In genomic region chr2:60549250-60550150, GRCh38 we compare ENCODE assay signal across 8 cellular contexts. TPM values are rescaled to one million over a fixed set of nuclear protein-coding genes. Genes with fewer than 3 reads are reported as not detected.
DNase-seq lines count a peak whose midpoint lies in the region; ATAC-seq and TF ChIP-seq lines count a peak whose summit lies in the region.

No MANE protein-coding gene starts in this region.

- H3F3A ChIP-seq in MM.1S (ENCODE audit: insufficient read depth, low read length), result peaks cover 21% of the 10 kb centered on the region

- H3K4me1 ChIP-seq in MM.1S (ENCODE audit: low read length), result 0 out of 2 replicates have a peak, but pooled peaks cover 8% of the 10 kb centered on the region
- H3K4me1 ChIP-seq in adipocyte (ENCODE audit: control insufficient read depth, insufficient read depth, low read length), result peaks cover 14% of the 10 kb centered on the region
- H3K4me1 ChIP-seq in iPS-20b (ENCODE audit: insufficient read depth, low read length), result peaks cover 22% of the 10 kb centered on the region

- H3K9me3 ChIP-seq in CD4-positive, alpha-beta T cell (ENCODE audit: control insufficient read depth, low read length), result no peaks in the 10 kb centered on the region
- H3K9me3 ChIP-seq in MM.1S (replicated peaks; ENCODE audit: insufficient read depth, low read length) (no peaks in the 10 kb centered on the region), adipocyte (ENCODE audit: control insufficient read depth, low read length) (no peaks in the 10 kb centered on the region), iPS-20b (ENCODE audit: insufficient read depth, low read depth, low read length) (no peaks in the 10 kb centered on the region)

- TF ChIP-seq CTCF in CD4-positive, alpha-beta T cell (IDR thresholded peaks at IDR 0.05), result no peak
- no peak for TF ChIP-seq CTCF in MM.1S (IDR thresholded peaks at IDR 0.05; ENCODE audit: low read length)

- peak overlapping the region; percentile 53 for H3K27ac ChIP-seq in CD4-positive, alpha-beta T cell (ENCODE audit: low read depth, low read length)
- H3K27ac ChIP-seq in MM.1S (ENCODE audit: low read length) (peak overlapping the region; percentile 49; the same call in 1 of the 2 replicates), iPS-20b (ENCODE audit: low read length) (peak overlapping the region; percentile 81)

- H3K4me3 ChIP-seq in MM.1S (ENCODE audit: low read length) (peak overlapping the region; percentile 91), adipocyte (ENCODE audit: low read length) (peak overlapping the region; percentile 87), iPS-20b (ENCODE audit: low read length) (peak overlapping the region; percentile 76)

- peaks cover 8% of the 10 kb centered on the region for H3K36me3 Mint-ChIP-seq in CD4-positive, alpha-beta T cell (ENCODE audit: low read depth)
- peaks cover 40% of the 10 kb centered on the region for H3K36me3 Mint-ChIP-seq in stimulated activated memory B cell treated with anti-CD40 and anti-IgM and Interleukin-4, amounts not matched to agents 10 μg/mL and 1 μg/mL and 100 μg/mL, for 72 hours

- no peaks in the 10 kb centered on the region for H3K36me3 ChIP-seq in MM.1S (replicated peaks; ENCODE audit: insufficient read depth, low read length)
- H3K36me3 ChIP-seq in adipocyte (ENCODE audit: control insufficient read depth, insufficient read depth, low read length, severe bottlenecking), result no peaks in the 10 kb centered on the region
- peaks cover 28% of the 10 kb centered on the region for H3K36me3 ChIP-seq in iPS-20b (ENCODE audit: insufficient read depth, low read depth, low read length)

- H3K27me3 Mint-ChIP-seq in CD4-positive, alpha-beta T cell, result peaks cover 81% of the 10 kb centered on the region
- H3K27me3 Mint-ChIP-seq in stimulated activated memory B cell treated with anti-CD40 and anti-IgM and Interleukin-4, amounts not matched to agents 10 μg/mL and 1 μg/mL and 100 μg/mL, for 72 hours, result no peaks in the 10 kb centered on the region

- ATAC-seq in CD4-positive, alpha-beta T cell (ENCODE audit: poor library complexity), result peak; percentile 4
- ATAC-seq in GM18907 (IDR thresholded peaks at IDR 0.05; ENCODE audit: unreplicated experiment) (peak; percentile 9), HG03097 (IDR thresholded peaks at IDR 0.05; ENCODE audit: low FRiP score, unreplicated experiment) (no peak)
- peak; percentile 9 for ATAC-seq in stimulated activated memory B cell treated with anti-CD40 and anti-IgM and Interleukin-4, amounts not matched to agents 10 μg/mL and 1 μg/mL and 100 μg/mL, for 72 hours

- H3K9me2 ChIP-seq in MM.1S (replicated peaks; ENCODE audit: insufficient read depth, low read length), result no peaks in the 10 kb centered on the region

- H4K20me1 ChIP-seq in MM.1S (ENCODE audit: insufficient read depth, low read length), result no peaks in the 10 kb centered on the region

- peak overlapping the region; percentile 89 for H2AFZ ChIP-seq in MM.1S (ENCODE audit: low read length)

- no peaks in the 10 kb centered on the region for H3K9me3 Mint-ChIP-seq in CD4-positive, alpha-beta T cell
- no peaks in the 10 kb centered on the region for H3K9me3 Mint-ChIP-seq in stimulated activated memory B cell treated with anti-CD40 and anti-IgM and Interleukin-4, amounts not matched to agents 10 μg/mL and 1 μg/mL and 100 μg/mL, for 72 hours

- peak overlapping the region; percentile 86 for H3K27ac Mint-ChIP-seq in CD4-positive, alpha-beta T cell
- H3K27ac Mint-ChIP-seq in stimulated activated memory B cell treated with anti-CD40 and anti-IgM and Interleukin-4, amounts not matched to agents 10 μg/mL and 1 μg/mL and 100 μg/mL, for 72 hours, result peak overlapping the region; percentile 90

- H3K4me1 Mint-ChIP-seq in CD4-positive, alpha-beta T cell (ENCODE audit: low read depth), result peaks cover 39% of the 10 kb centered on the region
- H3K4me1 Mint-ChIP-seq in stimulated activated memory B cell treated with anti-CD40 and anti-IgM and Interleukin-4, amounts not matched to agents 10 μg/mL and 1 μg/mL and 100 μg/mL, for 72 hours, result peaks cover 46% of the 10 kb centered on the region

- H3K79me2 ChIP-seq in MM.1S (ENCODE audit: low read length), result 0 out of 2 replicates have a peak, but pooled peaks cover 8% of the 10 kb centered on the region

- H3K4me2 ChIP-seq in MM.1S (ENCODE audit: low read depth, low read length), result peak overlapping the region; percentile 93

- no peak for DNase-seq in CD4-positive, alpha-beta T cell
- DNase-seq in MM.1S, result peak; percentile 55
- peak; percentile 63 for DNase-seq in adipocyte (ENCODE audit: low read depth)
- no peak for DNase-seq in NCI-H446 treated with DMSO at 0.1 percent for 48 hours (lab: John Stamatoyannopoulos, UW)

- intact Hi-C loops in CD4-positive, alpha-beta T cell (cut with DNase I, micrococcal nuclease), result loop anchor here (5.0 to 10.0 kb wide), 4 partner anchors 287 to 1525 kb away; no protein-coding TSS in a partner anchor

- CTCF ChIA-PET in CD4-positive, alpha-beta T cell (lab: Charles Lee), result interaction anchor here (0.6 to 0.7 kb wide), 3 partner anchors 40 to 210 kb away, joined by 3 read pairs; no protein-coding TSS in a partner anchor

- H3K4me3 Mint-ChIP-seq in CD4-positive, alpha-beta T cell, result peak overlapping the region; percentile 96
- H3K4me3 Mint-ChIP-seq in stimulated activated memory B cell treated with anti-CD40 and anti-IgM and Interleukin-4, amounts not matched to agents 10 μg/mL and 1 μg/mL and 100 μg/mL, for 72 hours, result peak overlapping the region; percentile 97

- POLR2A ChIA-PET in CD4-positive, alpha-beta T cell (lab: Charles Lee), result interaction anchor here (0.7 to 1.5 kb wide), 6 partner anchors 9 to 662 kb away, joined by 3 to 6 read pairs (median 4); no protein-coding TSS in a partner anchor

- H3K9ac ChIP-seq in MM.1S (ENCODE audit: low read length) (peak overlapping the region; percentile 63), adipocyte (ENCODE audit: low read length) (no peak overlapping the region), iPS-20b (ENCODE audit: low read depth, low read length) (peak overlapping the region; percentile 96)

- H3K27me3 ChIP-seq in CD4-positive, alpha-beta T cell (ENCODE audit: control insufficient read depth, insufficient read depth, low read length), result peaks cover 82% of the 10 kb centered on the region
- H3K27me3 ChIP-seq in MM.1S (replicated peaks; ENCODE audit: insufficient read depth, low read length) (no peaks in the 10 kb centered on the region), adipocyte (replicated peaks; ENCODE audit: control insufficient read depth, insufficient read depth, low read length) (peaks cover 58% of the 10 kb centered on the region), iPS-20b (ENCODE audit: insufficient read depth, low read length) (peaks cover 3% of the 10 kb centered on the region; the same call in 1 of the 2 replicates)

RNA-seq across cellular contexts. Expression of gene BCL11A, which starts 4.0 kb away (rescaled TPM):
- 1 to 10 TPM; 2.3 to 3.3 TPM for total RNA-seq in CD4-positive, alpha-beta T cell

Comparison
In these comparisons a context has a peak if more than half of its experiments do, and no peak if none do; other contexts are left out.
1. DNase-seq: peak in MM.1S (single experiment) and adipocyte (single experiment); none in CD4-positive, alpha-beta T cell (0 of 10) and NCI-H446 treated with DMSO at 0.1 percent for 48 hours (single experiment).
2. Peak in every context shown above with its lines, with median percentiles within 50 percentile points of each other: H3K27ac ChIP-seq and H3K4me3 ChIP-seq.